In genomic region chr20:7090001-7090400, GRCh38 we compare ENCODE assay signal across 25 cellular contexts.
"Had no signal": no experiment of that assay in that cellular context is flagged by ENCODE, and none has a peak within 500 bp of the region (broad histone marks: within the 10 kb centered on the region; RNA-seq: fewer than 3 reads in every experiment).

No MANE protein-coding gene starts in this region.

- H3K36me3 ChIP-seq: colonic mucosa, pancreas, prostate gland, tibial nerve had no signal

- H3K9me3 ChIP-seq: colonic mucosa, pancreas, prostate gland, tibial nerve had no signal

- DNase-seq: activated CD4-positive, alpha-beta memory T cell treated with anti-CD3 and anti-CD28 coated beads, Interleukin-2, amount 10 ng/mL, durations not matched to agents 7 days and 5 days; activated CD4-positive, alpha-beta T cell treated with anti-CD3 and anti-CD28 coated beads for 1 hour; activated CD4-positive, alpha-beta T cell treated with anti-CD3 and anti-CD28 coated beads, Interleukin-2, amount 10 ng/mL, durations not matched to agents 7 days and 5 days; activated CD8-positive, alpha-beta memory T cell treated with anti-CD3 and anti-CD28 coated beads, Interleukin-2, amount 50 U/mL, for 48 hours; activated gamma-delta T cell treated with Interleukin-2 at 50 U/mL for 16 hours; activated naive CD4-positive, alpha-beta T cell treated with anti-CD3 and anti-CD28 coated beads, Interleukin-2, amount 50 U/mL, for 16 hours; activated naive CD8-positive, alpha-beta T cell treated with anti-CD3 and anti-CD28 coated beads, Interleukin-2, amount 50 U/mL, for 24 hours; activated T-cell treated with anti-CD3 and anti-CD28 coated beads, Interleukin-2, amount 50 U/mL, for 4 hours; colonic mucosa; effector CD8-positive, alpha-beta T cell; erythroblast; foreskin melanocyte; left cardiac atrium; left ventricle myocardium superior; naive thymus-derived CD4-positive, alpha-beta T cell; nucleus accumbens; pancreas; stimulated activated CD4-positive, alpha-beta T cell treated with anti-CD3 and anti-CD28 coated beads, Interleukin-15, amount 100 ng/mL, for 24 hours; stimulated activated CD4-positive, alpha-beta T cell treated with anti-CD3 and anti-CD28 coated beads, Interleukin-2, amount 100 ng/mL, for 24 hours; stimulated activated naive CD4-positive, alpha-beta T cell; T-helper 2 cell had no signal

- H3K27me3 Mint-ChIP-seq: activated CD4-positive, alpha-beta memory T cell treated with anti-CD3 and anti-CD28 coated beads, Interleukin-2, amount 10 ng/mL, durations not matched to agents 7 days and 5 days; activated CD4-positive, alpha-beta T cell treated with anti-CD3 and anti-CD28 coated beads, Interleukin-2, amount 10 ng/mL, durations not matched to agents 7 days and 5 days; activated naive CD8-positive, alpha-beta T cell treated with anti-CD3 and anti-CD28 coated beads, Interleukin-2, amount 50 U/mL, for 24 hours; activated T-helper 17 cell treated with anti-CD3 and anti-CD28 coated beads, Interleukin-2, amount 50 U/mL, for 72 hours had no signal

- H3K4me3 ChIP-seq: colonic mucosa, pancreas, prostate gland, tibial nerve had no signal

- H3K36me3 Mint-ChIP-seq: WTC11 had no signal

- H3K4me3 Mint-ChIP-seq: activated CD4-positive, alpha-beta memory T cell treated with anti-CD3 and anti-CD28 coated beads, Interleukin-2, amount 10 ng/mL, durations not matched to agents 7 days and 5 days; activated CD4-positive, alpha-beta T cell treated with anti-CD3 and anti-CD28 coated beads, Interleukin-2, amount 10 ng/mL, durations not matched to agents 7 days and 5 days; activated naive CD8-positive, alpha-beta T cell treated with anti-CD3 and anti-CD28 coated beads, Interleukin-2, amount 50 U/mL, for 24 hours; activated T-cell treated with anti-CD3 and anti-CD28 coated beads, Interleukin-2, amount 50 U/mL, for 4 hours; activated T-helper 17 cell treated with anti-CD3 and anti-CD28 coated beads, Interleukin-2, amount 50 U/mL, for 72 hours; naive thymus-derived CD4-positive, alpha-beta T cell; WTC11 had no signal

- H3K4me1 Mint-ChIP-seq: activated CD4-positive, alpha-beta memory T cell treated with anti-CD3 and anti-CD28 coated beads, Interleukin-2, amount 10 ng/mL, durations not matched to agents 7 days and 5 days; activated CD4-positive, alpha-beta T cell treated with anti-CD3 and anti-CD28 coated beads, Interleukin-2, amount 10 ng/mL, durations not matched to agents 7 days and 5 days; activated naive CD8-positive, alpha-beta T cell treated with anti-CD3 and anti-CD28 coated beads, Interleukin-2, amount 50 U/mL, for 24 hours; activated T-helper 17 cell treated with anti-CD3 and anti-CD28 coated beads, Interleukin-2, amount 50 U/mL, for 72 hours; naive thymus-derived CD4-positive, alpha-beta T cell had no signal

- H3K27ac Mint-ChIP-seq: activated CD4-positive, alpha-beta memory T cell treated with anti-CD3 and anti-CD28 coated beads, Interleukin-2, amount 10 ng/mL, durations not matched to agents 7 days and 5 days; activated CD4-positive, alpha-beta T cell treated with anti-CD3 and anti-CD28 coated beads, Interleukin-2, amount 10 ng/mL, durations not matched to agents 7 days and 5 days; activated naive CD8-positive, alpha-beta T cell treated with anti-CD3 and anti-CD28 coated beads, Interleukin-2, amount 50 U/mL, for 24 hours; activated T-helper 17 cell treated with anti-CD3 and anti-CD28 coated beads, Interleukin-2, amount 50 U/mL, for 72 hours; naive thymus-derived CD4-positive, alpha-beta T cell; WTC11 had no signal

- H3K27ac ChIP-seq: colonic mucosa, pancreas, prostate gland, tibial nerve had no signal

- H3K27me3 ChIP-seq: colonic mucosa, pancreas, tibial nerve had no signal

- ATAC-seq: activated naive CD8-positive, alpha-beta T cell treated with anti-CD3 and anti-CD28 coated beads, Interleukin-2, amount 50 U/mL, for 24 hours; activated T-cell treated with anti-CD3 and anti-CD28 coated beads, Interleukin-2, amount 50 U/mL, for 4 hours; activated T-helper 17 cell treated with anti-CD3 and anti-CD28 coated beads, Interleukin-2, amount 50 U/mL, for 72 hours; left cardiac atrium; left ventricle myocardium superior; naive thymus-derived CD4-positive, alpha-beta T cell had no signal

- H3K9me3 Mint-ChIP-seq: activated CD4-positive, alpha-beta T cell treated with anti-CD3 and anti-CD28 coated beads, Interleukin-2, amount 10 ng/mL, durations not matched to agents 7 days and 5 days; WTC11 had no signal

- H3K4me1 ChIP-seq: colonic mucosa, pancreas, prostate gland, tibial nerve had no signal
